Comparison of ENCODE assay signal across 31 cellular contexts in the genomic region with DNA sequence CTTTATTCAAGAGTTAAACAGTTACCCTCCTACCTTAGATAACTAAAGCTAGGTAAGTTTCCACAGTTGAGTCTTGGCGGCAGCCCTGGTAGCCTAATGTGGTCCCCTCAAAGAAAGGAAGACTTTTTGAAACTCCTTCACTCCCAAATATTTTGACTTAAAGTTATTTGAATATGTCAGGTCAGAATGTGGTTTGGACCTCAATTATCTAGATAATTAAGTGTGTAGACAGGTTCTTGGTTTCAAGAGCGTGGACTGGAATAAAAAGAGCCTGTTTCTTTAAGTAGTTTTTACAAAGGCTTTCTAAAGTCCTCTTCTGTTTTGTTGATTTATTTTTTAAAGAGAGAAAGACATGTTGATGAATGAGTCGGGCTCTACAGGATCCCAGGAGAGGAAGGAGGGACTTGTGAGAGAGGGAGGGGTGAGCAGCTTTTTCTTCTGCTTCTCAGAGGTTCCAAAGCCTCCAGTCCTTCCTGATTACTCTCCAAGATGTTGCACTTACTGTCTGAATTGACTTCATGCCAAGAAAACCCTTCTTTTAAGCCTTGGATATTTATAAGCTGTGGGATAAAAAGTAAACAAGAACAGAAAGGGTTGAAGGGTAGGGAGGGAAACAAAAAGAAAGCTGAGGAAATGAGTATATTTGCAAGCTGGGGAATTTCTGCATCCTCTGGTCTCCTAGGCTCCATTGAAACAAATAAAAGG.
DNase-seq lines count a peak whose midpoint lies in the region; ATAC-seq and TF ChIP-seq lines count a peak whose summit lies in the region.
"Had no signal": no experiment of that assay in that cellular context is flagged by ENCODE, and none has a peak within 500 bp of the region (broad histone marks: within the 10 kb centered on the region; RNA-seq: fewer than 3 reads in every experiment).

No MANE protein-coding gene starts in this region.

- 34 to 53% methylated on average over 3 of the region's 3 CpGs for WGBS in gastroesophageal sphincter (ENCODE audit: low coverage in 1 of 2), 2 donors

- DNase-seq in NCI-H1092 treated with DMSO at 0.1 percent for 48 hours (lab: John Stamatoyannopoulos, UW) (peak; percentile 6), NCI-H1092 (lab: John Stamatoyannopoulos, UW) (no peak), mesothelial cell of epicardium (ENCODE audit: low spot score in 2 of 2, unreplicated experiment in 2 of 2) (no peak)
- no peak for DNase-seq in activated CD8-positive, alpha-beta memory T cell treated with anti-CD3 and anti-CD28 coated beads for 24 hours
- no peak for DNase-seq in CD4-positive, alpha-beta memory T cell
- DNase-seq: activated CD4-positive, CD25-positive, alpha-beta regulatory T cell treated with anti-CD3 and anti-CD28 coated beads, Interleukin-2, amount 50 U/mL, for 72 hours; activated CD8-positive, alpha-beta T cell treated with anti-CD3 and anti-CD28 coated beads for 36 hours; activated naive CD4-positive, alpha-beta T cell treated with anti-CD3 and anti-CD28 coated beads, Interleukin-2, amount 50 U/mL, for 16 hours; brain microvascular endothelial cell; Calu3; DND-41; effector CD4-positive, alpha-beta T cell; GF-D8; GM23248; HFFc6; midbrain; naive thymus-derived CD4-positive, alpha-beta T cell; NCI-H1048; NCI-H1694 treated with DMSO at 0.1 percent for 48 hours; NCI-H2171; occipital lobe; stimulated activated CD4-positive, alpha-beta T cell treated with anti-CD3 and anti-CD28 coated beads, Interleukin-1b, Interleukin-23, amount 100 ng/mL, for 48 hours; stimulated activated naive CD4-positive, alpha-beta T cell treated with Interleukin-2 at 50 U/mL for 16 hours; T-helper 1 cell had no signal

- peak overlapping the region; percentile 19 for H3K27ac Mint-ChIP-seq in mesothelial cell of epicardium
- no peak overlapping the region for H3K27ac Mint-ChIP-seq in CD4-positive, alpha-beta memory T cell
- H3K27ac Mint-ChIP-seq: activated CD8-positive, alpha-beta T cell treated with anti-CD3 and anti-CD28 coated beads for 36 hours; CD14-positive monocyte; HFFc6; naive thymus-derived CD4-positive, alpha-beta T cell had no signal

- H3K9ac ChIP-seq in subcutaneous abdominal adipose tissue (ENCODE audit: low read length in 5 of 5), result no peak overlapping the region
- H3K9ac ChIP-seq: GM23248 had no signal

- POLR2A ChIA-PET in CD4-positive, alpha-beta memory T cell (lab: Charles Lee; ENCODE audit: partially characterized antibody), result no interaction called here

- TF ChIP-seq POLR2A in gastroesophageal sphincter (IDR thresholded peaks at IDR 0.05), result no peak

- H3K36me3 ChIP-seq in gastroesophageal sphincter, result no peaks in the 10 kb centered on the region
- no peaks in the 10 kb centered on the region for H3K36me3 ChIP-seq in subcutaneous abdominal adipose tissue (ENCODE audit: control insufficient read depth in 5 of 5, insufficient read depth in 5 of 5, low read length in 5 of 5)
- H3K36me3 ChIP-seq in CD4-positive, alpha-beta memory T cell (ENCODE audit: insufficient read depth, low read length), result no peaks in the 10 kb centered on the region
- H3K36me3 ChIP-seq: brain microvascular endothelial cell had no signal

- TF ChIP-seq CTCF in gastroesophageal sphincter (IDR thresholded peaks at IDR 0.05) (no peak), mesothelial cell of epicardium (IDR thresholded peaks at IDR 0.05; ENCODE audit: unreplicated experiment) (no peak)

- CTCF ChIA-PET in CD4-positive, alpha-beta memory T cell (lab: Charles Lee; ENCODE audit: partially characterized antibody), result no interaction called here

- H3K27ac ChIP-seq in gastroesophageal sphincter (peak overlapping the region in 1 of 4 donors; percentile 24), subcutaneous abdominal adipose tissue (ENCODE audit: low read depth, low read length) (peak overlapping the region; percentile 6)
- H3K27ac ChIP-seq in CD4-positive, alpha-beta memory T cell (ENCODE audit: low read depth, low read length), result no peak overlapping the region
- H3K27ac ChIP-seq: 22Rv1, brain microvascular endothelial cell, GM23248, RWPE1, skin epidermis had no signal

- H3K27me3 ChIP-seq in gastroesophageal sphincter, result no peaks in the 10 kb centered on the region
- peaks cover 0 to 3% (median 0%) of the 10 kb centered on the region in 5 donors for H3K27me3 ChIP-seq in subcutaneous abdominal adipose tissue (ENCODE audit: control insufficient read depth in 5 of 5, insufficient read depth in 4 of 5, low read length in 5 of 5)
- no peaks in the 10 kb centered on the region for H3K27me3 ChIP-seq in CD4-positive, alpha-beta memory T cell (ENCODE audit: insufficient read depth, low read length)
- H3K27me3 ChIP-seq: brain microvascular endothelial cell had no signal

- H3K4me3 ChIP-seq in gastroesophageal sphincter (no peak overlapping the region), subcutaneous abdominal adipose tissue (ENCODE audit: low read depth in 1 of 5, low read length in 5 of 5) (no peak overlapping the region)
- H3K4me3 ChIP-seq in CD4-positive, alpha-beta memory T cell (ENCODE audit: low read length in 2 of 2), result no peak overlapping the region
- H3K4me3 ChIP-seq: GM23248, skin epidermis had no signal

- intact Hi-C loops in CD4-positive, alpha-beta memory T cell (cut with micrococcal nuclease), result no loop called here

- ATAC-seq in gastroesophageal sphincter, result peak; percentile 36
- no peak for ATAC-seq in HG02642 (IDR thresholded peaks at IDR 0.05; ENCODE audit: poor library complexity, unreplicated experiment)
- ATAC-seq: activated CD8-positive, alpha-beta T cell treated with anti-CD3 and anti-CD28 coated beads for 36 hours; naive thymus-derived CD4-positive, alpha-beta T cell had no signal

- TF ChIP-seq EP300 in gastroesophageal sphincter (IDR thresholded peaks at IDR 0.05), result no peak

- H3K27me3 Mint-ChIP-seq in mesothelial cell of epicardium (ENCODE audit: low read depth), result no peaks in the 10 kb centered on the region
- H3K27me3 Mint-ChIP-seq in CD4-positive, alpha-beta memory T cell, result no peaks in the 10 kb centered on the region
- H3K27me3 Mint-ChIP-seq: activated CD8-positive, alpha-beta T cell treated with anti-CD3 and anti-CD28 coated beads for 36 hours had no signal

- H3K4me1 ChIP-seq in gastroesophageal sphincter (peaks cover 0 to 20% (median 0%) of the 10 kb centered on the region in 3 donors), subcutaneous abdominal adipose tissue (ENCODE audit: control insufficient read depth in 5 of 5, insufficient read depth in 5 of 5, low read length in 5 of 5) (no peaks in the 10 kb centered on the region)
- no peaks in the 10 kb centered on the region for H3K4me1 ChIP-seq in CD4-positive, alpha-beta memory T cell (ENCODE audit: insufficient read depth, low read length)

- no peak overlapping the region for H3K4me3 Mint-ChIP-seq in mesothelial cell of epicardium
- no peak overlapping the region for H3K4me3 Mint-ChIP-seq in CD4-positive, alpha-beta memory T cell
- H3K4me3 Mint-ChIP-seq: activated CD8-positive, alpha-beta T cell treated with anti-CD3 and anti-CD28 coated beads for 36 hours; CD14-positive monocyte; HFFc6; naive thymus-derived CD4-positive, alpha-beta T cell had no signal

- no peaks in the 10 kb centered on the region for H3K9me3 Mint-ChIP-seq in mesothelial cell of epicardium
- peaks cover 0 to 4% (median 0%) of the 10 kb centered on the region in 8 donors for H3K9me3 Mint-ChIP-seq in CD4-positive, alpha-beta memory T cell
- H3K9me3 Mint-ChIP-seq: activated CD8-positive, alpha-beta T cell treated with anti-CD3 and anti-CD28 coated beads for 36 hours had no signal

- peaks cover 5% of the 10 kb centered on the region for H3K4me1 Mint-ChIP-seq in mesothelial cell of epicardium
- H3K4me1 Mint-ChIP-seq in CD4-positive, alpha-beta memory T cell, result no peaks in the 10 kb centered on the region
- H3K4me1 Mint-ChIP-seq: CD14-positive monocyte; naive thymus-derived CD4-positive, alpha-beta T cell had no signal

- no peaks in the 10 kb centered on the region for H3K9me3 ChIP-seq in gastroesophageal sphincter
- no peaks in the 10 kb centered on the region for H3K9me3 ChIP-seq in subcutaneous abdominal adipose tissue (ENCODE audit: control insufficient read depth in 5 of 5, low read length in 5 of 5)
- H3K9me3 ChIP-seq in CD4-positive, alpha-beta memory T cell (ENCODE audit: control insufficient read depth in 1 of 2, low read length in 2 of 2), result no peaks in the 10 kb centered on the region

- no peaks in the 10 kb centered on the region for H3K36me3 Mint-ChIP-seq in mesothelial cell of epicardium
- no peaks in the 10 kb centered on the region for H3K36me3 Mint-ChIP-seq in CD4-positive, alpha-beta memory T cell
- H3K36me3 Mint-ChIP-seq: CD14-positive monocyte; naive thymus-derived CD4-positive, alpha-beta T cell had no signal
